20 cellular contexts compared by ENCODE assay signal in genomic region chr7:861222-861621, GRCh38. TPM values are rescaled to one million over a fixed set of nuclear protein-coding genes. Genes with fewer than 3 reads are reported as not detected.
DNase-seq lines count a peak whose midpoint lies in the region; ATAC-seq, FAIRE-seq and TF ChIP-seq lines count a peak whose summit lies in the region.
"Had no signal": no experiment of that assay in that cellular context is flagged by ENCODE, and none has a peak within 500 bp of the region (broad histone marks: within the 10 kb centered on the region; RNA-seq: fewer than 3 reads in every experiment).

No MANE protein-coding gene starts in this region.

- 50 to 64% methylated on average over 8 to 9 of the region's 9 CpGs for WGBS in body of pancreas, 2 donors
- WGBS in right lobe of liver (ENCODE audit: insufficient coverage, low coverage, low lambda C conversion rate, missing lambda C conversion rate) = 53% methylated on average over 5 of the region's 9 CpGs
- WGBS in small intestine, 3 donors = 27 to 75% (median 47%) methylated on average over 9 of the region's 9 CpGs

- H3K27ac Mint-ChIP-seq in Caco-2 (ENCODE audit: unreplicated experiment) = peak overlapping the region; percentile 87
- H3K27ac Mint-ChIP-seq: CD8-positive, alpha-beta memory T cell had no signal

- no peaks in the 10 kb centered on the region for H4K20me1 ChIP-seq in OCI-LY7 (ENCODE audit: insufficient read depth, low read length)

- BruUV-seq in Caco-2 (replicated peaks; lab: Mats Ljungman, UMichigan) (no TSS peak), OCI-LY7 (replicated peaks; lab: Mats Ljungman, UMichigan) (no TSS peak)

- H3K27ac ChIP-seq in body of pancreas = no peak overlapping the region
- H3K27ac ChIP-seq in right lobe of liver = no peak overlapping the region
- no peak overlapping the region for H3K27ac ChIP-seq in small intestine (ENCODE audit: low read depth in 1 of 2, low read length in 1 of 2)
- H3K27ac ChIP-seq in OCI-LY7 (ENCODE audit: low read depth, low read length, poor library complexity, severe bottlenecking) = no peak overlapping the region
- H3K27ac ChIP-seq: PC-9 had no signal

- peak; percentile 47 for ATAC-seq in body of pancreas
- ATAC-seq in right lobe of liver = peak; percentile 45 to 64 (median 56)
- ATAC-seq in HG03520 (IDR thresholded peaks at IDR 0.05; ENCODE audit: unreplicated experiment) = no peak

- peaks cover 92% of the 10 kb centered on the region for H3K36me3 Mint-ChIP-seq in Caco-2 (ENCODE audit: insufficient read depth, unreplicated experiment)

- TF ChIP-seq CTCF in Caco-2 (IDR thresholded peaks at IDR 0.05; ENCODE audit: insufficient read depth in 1 of 2, low read depth in 1 of 2, low read length in 1 of 2, severe bottlenecking in 1 of 2, unreplicated experiment in 1 of 2) (no peak), body of pancreas (IDR thresholded peaks at IDR 0.05) (no peak), right lobe of liver (IDR thresholded peaks at IDR 0.05) (no peak), OCI-LY7 (conservative IDR thresholded peaks at IDR 0.05; ENCODE audit: low read length) (no peak)

- no peaks in the 10 kb centered on the region for H3K9me3 Mint-ChIP-seq in Caco-2 (ENCODE audit: unreplicated experiment)
- H3K9me3 Mint-ChIP-seq: CD8-positive, alpha-beta memory T cell had no signal

- TF ChIP-seq POLR2A in body of pancreas (IDR thresholded peaks at IDR 0.05) = no peak
- no peak for TF ChIP-seq POLR2A in right lobe of liver (IDR thresholded peaks at IDR 0.05)

- H3K4me3 Mint-ChIP-seq in Caco-2 (ENCODE audit: unreplicated experiment) = peak overlapping the region; percentile 57
- H3K4me3 Mint-ChIP-seq: CD8-positive, alpha-beta memory T cell had no signal

- H3K9me3 ChIP-seq in Caco-2 = no peaks in the 10 kb centered on the region
- H3K9me3 ChIP-seq in body of pancreas = no peaks in the 10 kb centered on the region
- H3K9me3 ChIP-seq in right lobe of liver = no peaks in the 10 kb centered on the region
- H3K9me3 ChIP-seq in small intestine (ENCODE audit: control insufficient read depth, low read depth) = no peaks in the 10 kb centered on the region
- no peaks in the 10 kb centered on the region for H3K9me3 ChIP-seq in OCI-LY7 (ENCODE audit: low read length)

- H3K27me3 ChIP-seq in Caco-2 (replicated peaks; ENCODE audit: control insufficient read depth, insufficient read depth, low read length) = no peaks in the 10 kb centered on the region
- H3K27me3 ChIP-seq in body of pancreas = no peaks in the 10 kb centered on the region
- H3K27me3 ChIP-seq in right lobe of liver = no peaks in the 10 kb centered on the region
- no peaks in the 10 kb centered on the region for H3K27me3 ChIP-seq in small intestine (ENCODE audit: control insufficient read depth in 2 of 2, insufficient read depth in 2 of 2, low read length in 2 of 2)

- no peak overlapping the region for H3K4me2 ChIP-seq in OCI-LY7 (ENCODE audit: low read length)
- H3K4me2 ChIP-seq: PC-9 had no signal

- no peaks in the 10 kb centered on the region for H3K27me3 Mint-ChIP-seq in Caco-2 (ENCODE audit: insufficient read depth, unreplicated experiment)

- no peaks in the 10 kb centered on the region for H3K79me2 ChIP-seq in OCI-LY7 (ENCODE audit: insufficient read depth, low read depth, low read length)

- no peak for FAIRE-seq in small intestine (lab: Jason Lieb, UNC)
- FAIRE-seq: D721Med had no signal

- H3K4me3 ChIP-seq in Caco-2 (ENCODE audit: low read depth, low read length) (no peak overlapping the region), body of pancreas (no peak overlapping the region), right lobe of liver (no peak overlapping the region), small intestine (ENCODE audit: low read depth in 1 of 2, low read length in 2 of 2) (no peak overlapping the region), OCI-LY7 (ENCODE audit: low read depth, low read length, poor library complexity, severe bottlenecking) (no peak overlapping the region)
- H3K4me3 ChIP-seq: PC-9 had no signal

- peaks cover 42% of the 10 kb centered on the region for H3K4me1 Mint-ChIP-seq in Caco-2 (ENCODE audit: low read depth, unreplicated experiment)
- H3K4me1 Mint-ChIP-seq: CD8-positive, alpha-beta memory T cell had no signal

- POLR2A ChIA-PET in Caco-2 (lab: Charles Lee) (interaction anchor here (0.6 to 1.4 kb wide), 2 partner anchors 12 to 44 kb away, joined by 3 read pairs; no protein-coding TSS in a partner anchor), OCI-LY7 (lab: Charles Lee) (no interaction called here)

- H3K9me2 ChIP-seq in OCI-LY7 (ENCODE audit: insufficient read depth, low read length) = no peaks in the 10 kb centered on the region

- H3K4me1 ChIP-seq in Caco-2 = peaks cover 38% of the 10 kb centered on the region
- peaks cover 6% of the 10 kb centered on the region for H3K4me1 ChIP-seq in body of pancreas
- peaks cover 0 to 11% (median 3%) of the 10 kb centered on the region in 4 donors for H3K4me1 ChIP-seq in right lobe of liver
- peaks cover 0 to 2% of the 10 kb centered on the region in 2 donors for H3K4me1 ChIP-seq in small intestine (ENCODE audit: control insufficient read depth in 2 of 2, insufficient read depth in 1 of 2, low read depth in 1 of 2, low read length in 1 of 2)
- no peaks in the 10 kb centered on the region for H3K4me1 ChIP-seq in OCI-LY7 (ENCODE audit: insufficient read depth, low read length, poor library complexity, severe bottlenecking)

- no peak overlapping the region for H2AFZ ChIP-seq in OCI-LY7 (ENCODE audit: low read length)
- H2AFZ ChIP-seq: PC-9 had no signal

- CTCF ChIA-PET in Caco-2 (lab: Charles Lee) = interaction anchor here (0.6 to 3.3 kb wide), 3 partner anchors 12 to 89 kb away, joined by 3 to 16 read pairs (median 8); no protein-coding TSS in a partner anchor
- CTCF ChIA-PET in OCI-LY7 (lab: Charles Lee; ENCODE audit: unreplicated experiment) = no interaction called here

- DNase-seq in Caco-2 = peak; percentile 84 to 90
- no peak for DNase-seq in body of pancreas
- DNase-seq in right lobe of liver = no peak
- peak; percentile 93 for DNase-seq in small intestine
- no peak for DNase-seq in 8988T
- DNase-seq in retina = no peak
- DNase-seq in OCI-LY7 (ENCODE audit: low spot score) = no peak
- DNase-seq: ACHN; C1 segment of cervical spinal cord; CD8-positive, alpha-beta memory T cell; DMS79; KG1; MV-4-11; NCI-H1417 treated with DMSO at 0.1 percent for 48 hours; NCI-H1930; NCI-H345; NCI-H524 treated with DMSO at 0.1 percent for 48 hours; PC-9 had no signal

- intact Hi-C loops in Caco-2 (cut with micrococcal nuclease; ENCODE audit: unreplicated experiment) = loop anchor here (1.0 kb wide), 1 partner anchor 12 kb away; no protein-coding TSS in a partner anchor
- intact Hi-C loops in body of pancreas (cut with DNase I) = loop anchor here (5.0 kb wide), 1 partner anchor 69 kb away; no protein-coding TSS in a partner anchor
- intact Hi-C loops in right lobe of liver (cut with DNase I) = no loop called here
- intact Hi-C loops in OCI-LY7 (cut with micrococcal nuclease; ENCODE audit: unreplicated experiment) = no loop called here

- H3K36me3 ChIP-seq in Caco-2 (ENCODE audit: control insufficient read depth, insufficient read depth, low read length) = peaks cover 4% of the 10 kb centered on the region
- H3K36me3 ChIP-seq in body of pancreas (replicated peaks in 1 of 2; ENCODE audit: insufficient read depth in 1 of 2, low read depth in 2 of 2) = peaks cover 9 to 31% of the 10 kb centered on the region in 2 donors
- H3K36me3 ChIP-seq in right lobe of liver = peaks cover 4 to 41% (median 16%) of the 10 kb centered on the region in 4 donors
- H3K36me3 ChIP-seq in small intestine (ENCODE audit: control insufficient read depth in 2 of 2, insufficient read depth in 2 of 2, low read length in 2 of 2) = peaks cover 27 to 32% of the 10 kb centered on the region in 2 donors
- H3K36me3 ChIP-seq in OCI-LY7 (ENCODE audit: insufficient read depth, low read length) = peaks cover 77% of the 10 kb centered on the region

RNA-seq across cellular contexts. Expression of gene GET4, which starts 15.1 kb away (rescaled TPM):
- total RNA-seq in Caco-2 (2022) (124 and 130 TPM in 2 replicates), body of pancreas (10 to 100 TPM; 34.8 to 42.2 TPM), right lobe of liver (10 to 100 TPM; 15.6 to 38.3 (median 28.3) TPM), OCI-LY7 (2022) (51.1 and 54.5 TPM in 2 replicates)
- 10 to 100 TPM; 38.9 to 87.2 (median 71.9) TPM for polyA plus RNA-seq in small intestine
- total RNA-seq in OCI-LY7 (2014; rRNA removed; shearing (Covaris generic)) = 46.3 and 54.4 TPM in 2 replicates

RNA-seq across cellular contexts. Expression of gene SUN1, which starts 28.9 kb away (rescaled TPM):
- total RNA-seq in Caco-2 (2022) (141 and 146 TPM in 2 replicates), body of pancreas (100 to 1,000 TPM in 1 of 2 donors, 10 to 100 TPM in 1; 75.8 to 122 TPM), right lobe of liver (10 to 100 TPM; 33.4 to 54.0 (median 48.7) TPM), OCI-LY7 (2022) (83.4 and 84.2 TPM in 2 replicates)
- 10 to 100 TPM; 41.6 to 63.7 (median 58.6) TPM for polyA plus RNA-seq in small intestine
- total RNA-seq in OCI-LY7 (2014; rRNA removed; shearing (Covaris generic)) = 78.5 and 105 TPM in 2 replicates

Comparison
In these comparisons a context has a peak if more than half of its experiments do, and no peak if none do; other contexts are left out.
1. DNase-seq: peak in Caco-2 (2 of 2) and small intestine (single experiment); none in body of pancreas (0 of 4), right lobe of liver (0 of 3), 8988T (single experiment), retina (single experiment) and OCI-LY7 (single experiment).
2. intact Hi-C loops: an anchor here in Caco-2 (1.0 kb wide) and body of pancreas (5.0 kb wide); none called in right lobe of liver and OCI-LY7.